In the genomic region with DNA sequence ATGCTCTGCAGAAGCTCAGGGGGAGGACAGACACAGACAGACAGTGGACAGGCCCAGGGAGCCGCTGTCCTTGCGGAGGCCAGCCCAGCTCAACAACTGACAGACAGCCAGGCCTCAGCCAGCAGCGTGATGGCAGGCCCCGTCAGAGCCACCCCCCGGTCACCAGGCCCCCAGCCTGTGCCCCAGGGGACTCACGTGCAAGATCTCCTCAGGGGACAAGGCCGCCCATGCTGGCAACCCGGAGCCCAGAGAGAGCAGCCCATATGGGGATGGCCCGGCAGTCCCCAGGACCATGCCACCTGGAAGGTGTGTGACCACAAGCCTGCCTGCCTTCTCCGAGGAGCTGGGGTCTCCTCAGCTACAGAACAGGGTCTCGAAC, we compare ENCODE assay signal across 19 cellular contexts. TPM values are rescaled to one million over a fixed set of nuclear protein-coding genes. Genes with fewer than 3 reads are reported as not detected.
DNase-seq lines count a peak whose midpoint lies in the region; TF ChIP-seq lines count a peak whose summit lies in the region.
"Had no signal": no experiment of that assay in that cellular context is flagged by ENCODE, and none has a peak within 500 bp of the region (broad histone marks: within the 10 kb centered on the region; RNA-seq: fewer than 3 reads in every experiment).

No MANE protein-coding gene starts in this region.

- peaks cover 29 to 65% (median 35%) of the 10 kb centered on the region in 3 donors for H3K4me1 Mint-ChIP-seq in CD8-positive, alpha-beta memory T cell
- no peaks in the 10 kb centered on the region for H3K4me1 Mint-ChIP-seq in endodermal cell

- H3K4me1 ChIP-seq in CD8-positive, alpha-beta memory T cell (ENCODE audit: insufficient read depth, low read length) = peaks cover 52% of the 10 kb centered on the region
- H3K4me1 ChIP-seq in osteoblast (ENCODE audit: insufficient read depth, low read length) = no peaks in the 10 kb centered on the region
- H3K4me1 ChIP-seq in endodermal cell (ENCODE audit: control insufficient read depth, insufficient read depth, low read length) = no peaks in the 10 kb centered on the region
- H3K4me1 ChIP-seq: thyroid gland had no signal

- no peak overlapping the region for H3K4me2 ChIP-seq in osteoblast (ENCODE audit: insufficient read depth, low read length)
- H3K4me2 ChIP-seq: SK-N-SH had no signal

- H3K27ac ChIP-seq in CD8-positive, alpha-beta memory T cell (ENCODE audit: low read depth, low read length) = peak overlapping the region; percentile 65
- H3K27ac ChIP-seq in dorsolateral prefrontal cortex (peak overlapping the region in 40 of 59 donors; percentile 14 to 89 (median 66)), osteoblast (ENCODE audit: low read depth, low read length) (no peak overlapping the region), endodermal cell (ENCODE audit: low read depth, low read length) (no peak overlapping the region)
- H3K27ac ChIP-seq: thyroid gland had no signal

- H3K27me3 Mint-ChIP-seq in CD8-positive, alpha-beta memory T cell = no peaks in the 10 kb centered on the region
- no peaks in the 10 kb centered on the region for H3K27me3 Mint-ChIP-seq in endodermal cell (ENCODE audit: insufficient read depth)

- H3K36me3 ChIP-seq in CD8-positive, alpha-beta memory T cell (ENCODE audit: insufficient read depth, low read length) = no peaks in the 10 kb centered on the region
- no peaks in the 10 kb centered on the region for H3K36me3 ChIP-seq in osteoblast (ENCODE audit: insufficient read depth, low read length)
- H3K36me3 ChIP-seq in endodermal cell (ENCODE audit: control insufficient read depth, insufficient read depth, low read length) = no peaks in the 10 kb centered on the region
- H3K36me3 ChIP-seq: thyroid gland had no signal

- H4K20me1 ChIP-seq in osteoblast (ENCODE audit: insufficient read depth, low read length) = no peaks in the 10 kb centered on the region

- peaks cover 0 to 2% (median 1%) of the 10 kb centered on the region in 3 donors for H3K36me3 Mint-ChIP-seq in CD8-positive, alpha-beta memory T cell
- H3K36me3 Mint-ChIP-seq in endodermal cell (ENCODE audit: low read depth) = no peaks in the 10 kb centered on the region
- H3K36me3 Mint-ChIP-seq: CD14-positive monocyte had no signal

- 94 to 98% methylated on average over 9 to 11 of the region's 11 CpGs for WGBS in endodermal cell (ENCODE audit: insufficient coverage in 1 of 2, insufficient read length in 1 of 2), 2 experiments

- intact Hi-C loops in dorsolateral prefrontal cortex (cut with DNase I) = no loop called here

- peaks cover 0 to 6% (median 0%) of the 10 kb centered on the region in 5 donors for H3K9me3 Mint-ChIP-seq in CD8-positive, alpha-beta memory T cell
- peaks cover 9% of the 10 kb centered on the region for H3K9me3 Mint-ChIP-seq in endodermal cell
- H3K9me3 Mint-ChIP-seq: activated T-helper 1 cell treated with anti-CD3 and anti-CD28 coated beads, Interleukin-12 subunit alpha, Interleukin-12 subunit beta, Interleukin-2, Interleukin-4 antibody, amounts not matched to agents 30 ng/mL and 10 ng/mL and 1 ng/mL, durations not matched to agents 14 hours and 24 hours and 36 hours; CD14-positive monocyte had no signal

- POLR2A ChIA-PET in CD8-positive, alpha-beta memory T cell (lab: Charles Lee) = interaction anchor here (1.1 to 3.3 kb wide), 4 partner anchors 8 to 179 kb away, joined by 3 to 28 read pairs (median 14); a partner anchor contains a TSS

- H3K27me3 ChIP-seq in CD8-positive, alpha-beta memory T cell (ENCODE audit: insufficient read depth, low read length, poor library complexity, severe bottlenecking) = no peaks in the 10 kb centered on the region
- H3K27me3 ChIP-seq in dorsolateral prefrontal cortex (no peaks in the 10 kb centered on the region), osteoblast (ENCODE audit: insufficient read depth, low read length) (no peaks in the 10 kb centered on the region), endodermal cell (ENCODE audit: control insufficient read depth, insufficient read depth, low read length, poor library complexity, severe bottlenecking) (no peaks in the 10 kb centered on the region)
- H3K27me3 ChIP-seq: thyroid gland had no signal

- H3K27ac Mint-ChIP-seq in CD8-positive, alpha-beta memory T cell = peak overlapping the region; percentile 32 to 98 (median 94)
- no peak overlapping the region for H3K27ac Mint-ChIP-seq in endodermal cell
- H3K27ac Mint-ChIP-seq: activated T-helper 1 cell treated with anti-CD3 and anti-CD28 coated beads, Interleukin-12 subunit alpha, Interleukin-12 subunit beta, Interleukin-2, Interleukin-4 antibody, amounts not matched to agents 30 ng/mL and 10 ng/mL and 1 ng/mL, durations not matched to agents 14 hours and 24 hours and 36 hours; CD14-positive monocyte had no signal

- H2AFZ ChIP-seq in osteoblast (ENCODE audit: low read length) = no peak overlapping the region

- no peak overlapping the region for H3K9ac ChIP-seq in endodermal cell (ENCODE audit: extremely low read depth, low read length, poor library complexity, severe bottlenecking)
- H3K9ac ChIP-seq: SK-N-SH had no signal

- peak overlapping the region in 2 of 7 donors; percentile 1 to 34 for H3K4me3 Mint-ChIP-seq in CD8-positive, alpha-beta memory T cell
- H3K4me3 Mint-ChIP-seq in endodermal cell = no peak overlapping the region
- H3K4me3 Mint-ChIP-seq: activated T-helper 1 cell treated with anti-CD3 and anti-CD28 coated beads, Interleukin-12 subunit alpha, Interleukin-12 subunit beta, Interleukin-2, Interleukin-4 antibody, amounts not matched to agents 30 ng/mL and 10 ng/mL and 1 ng/mL, durations not matched to agents 14 hours and 24 hours and 36 hours; CD14-positive monocyte had no signal

- no peaks in the 10 kb centered on the region for H3K79me2 ChIP-seq in osteoblast (ENCODE audit: insufficient read depth, low read length)

- H3K4me3 ChIP-seq in CD8-positive, alpha-beta memory T cell (ENCODE audit: low read length) = peak overlapping the region; percentile 10
- H3K4me3 ChIP-seq in dorsolateral prefrontal cortex (no peak overlapping the region), osteoblast (ENCODE audit: insufficient read depth, low read length) (no peak overlapping the region), endodermal cell (ENCODE audit: low read length) (no peak overlapping the region)
- H3K4me3 ChIP-seq: thyroid gland had no signal

- H3K9me3 ChIP-seq in CD8-positive, alpha-beta memory T cell (ENCODE audit: low read length) = no peaks in the 10 kb centered on the region
- H3K9me3 ChIP-seq in osteoblast (ENCODE audit: low read depth, low read length) (no peaks in the 10 kb centered on the region), endodermal cell (ENCODE audit: control insufficient read depth, low read length) (no peaks in the 10 kb centered on the region)
- H3K9me3 ChIP-seq: SK-N-SH, thyroid gland had no signal

- DNase-seq in activated CD4-positive, alpha-beta T cell treated with anti-CD3 and anti-CD28 coated beads for 1 hour = peak; percentile 6
- DNase-seq in activated CD4-positive, alpha-beta T cell treated with anti-CD3 and anti-CD28 coated beads for 48 hours = no peak
- peak in 1 of 5 donors; percentile 41 for DNase-seq in CD8-positive, alpha-beta memory T cell
- DNase-seq in dorsolateral prefrontal cortex (peak in 2 of 10 donors; percentile 3 to 15), osteoblast (ENCODE audit: insufficient read length, low spot score, missing footprints) (peak; percentile 36), NCI-H524 (lab: John Stamatoyannopoulos, UW) (no peak), endodermal cell (no peak), NCI-H345 (lab: John Stamatoyannopoulos, UW) (no peak)
- DNase-seq: activated CD4-positive, alpha-beta T cell treated with anti-CD3 and anti-CD28 coated beads, Interleukin-2, amount 50 U/mL, for 1 hour; amygdala; DMS53; hippocampal formation; MM.1S; NCI-H1694; NCI-H226; SK-N-SH had no signal

- TF ChIP-seq CTCF in dorsolateral prefrontal cortex (IDR thresholded peaks at IDR 0.05 in 54 of 56, conservative IDR thresholded peaks at IDR 0.05 in 2 of 56; ENCODE audit: low read depth in 1 of 56, partially characterized antibody in 56 of 56) (no peak), osteoblast (IDR thresholded peaks at IDR 0.05; ENCODE audit: extremely low read depth, low read depth, low read length) (no peak), endodermal cell (conservative IDR thresholded peaks at IDR 0.05) (no peak)

- CTCF ChIA-PET in CD8-positive, alpha-beta memory T cell (lab: Charles Lee) = interaction anchor here (0.8 to 2.2 kb wide), 7 partner anchors 8 to 126 kb away, joined by 3 to 14 read pairs (median 5); a partner anchor contains a TSS

RNA-seq across cellular contexts. Expression of a gene that starts 28.0 kb away (rescaled TPM):
- 10 to 100 TPM; 10.2 to 12.2 TPM for total RNA-seq in CD8-positive, alpha-beta memory T cell
- 47.2 TPM for polyA plus RNA-seq in CD8-positive, alpha-beta memory T cell
- total RNA-seq in dorsolateral prefrontal cortex = 100 to 1,000 TPM in 7 of 120 experiments, 10 to 100 TPM in 113; 40.2 to 134 (median 61.9) TPM
- total RNA-seq in osteoblast = 53.3 and 56.8 TPM in 2 replicates
- 10 to 100 TPM; 46.0 to 78.8 TPM for total RNA-seq in endodermal cell
- polyA plus RNA-seq in endodermal cell (2013, experiment 1 of 2) = 44.5 TPM
- polyA plus RNA-seq in endodermal cell (2013, experiment 2 of 2) = 46.2 TPM

RNA-seq across cellular contexts. Expression of a gene that starts 48.0 kb away (rescaled TPM):
- 10 to 100 TPM; 23.8 to 23.9 TPM for total RNA-seq in CD8-positive, alpha-beta memory T cell
- 26.6 TPM for polyA plus RNA-seq in CD8-positive, alpha-beta memory T cell
- total RNA-seq in dorsolateral prefrontal cortex (10 to 100 TPM; 13.0 to 29.2 (median 19.3) TPM), osteoblast (8.7 and 9.7 TPM in 2 replicates), endodermal cell (10 to 100 TPM; 17.0 to 22.6 TPM)
- polyA plus RNA-seq in endodermal cell (2013, experiment 1 of 2) = 17.3 TPM
- 17.0 TPM for polyA plus RNA-seq in endodermal cell (2013, experiment 2 of 2)

RNA-seq across cellular contexts. Expression of a gene that starts 48.0 kb away (rescaled TPM):
- total RNA-seq in CD8-positive, alpha-beta memory T cell = 1 to 10 TPM; 1.5 to 1.6 TPM
- 0.55 TPM for polyA plus RNA-seq in CD8-positive, alpha-beta memory T cell
- total RNA-seq in dorsolateral prefrontal cortex = 10 to 100 TPM in 118 of 120 experiments, 1 to 10 TPM in 2; 9.4 to 50.0 (median 23.7) TPM
- total RNA-seq in osteoblast = 2.9 and 4.1 TPM in 2 replicates
- total RNA-seq in endodermal cell = 1 to 10 TPM; 2.8 to 2.9 TPM
- polyA plus RNA-seq in endodermal cell (2013, experiment 1 of 2) = 1.0 TPM
- polyA plus RNA-seq in endodermal cell (2013, experiment 2 of 2) = 0.70 TPM

Comparison
In these comparisons a context has a peak if more than half of its experiments do, and no peak if none do; other contexts are left out.
1. DNase-seq: peak in activated CD4-positive, alpha-beta T cell treated with anti-CD3 and anti-CD28 coated beads for 1 hour (single experiment) and osteoblast (single experiment); none in activated CD4-positive, alpha-beta T cell treated with anti-CD3 and anti-CD28 coated beads for 48 hours (single experiment), NCI-H524 (0 of 2), endodermal cell (single experiment) and NCI-H345 (single experiment).
2. H3K27ac ChIP-seq: peak in CD8-positive, alpha-beta memory T cell (single experiment) and dorsolateral prefrontal cortex (40 of 59); none in osteoblast (single experiment) and endodermal cell (single experiment).